1 cellular context compared by ENCODE assay signal in genomic region chr10:119917777-119918176, GRCh38.
TF ChIP-seq lines count a peak whose summit lies in the region.

No MANE protein-coding gene starts in this region.

TF ChIP-seq in neural cell, 6 proteins besides CTCF, POLR2A, EP300 and RAD21 (continued from another document):
- TF ChIP-seq REST (IDR thresholded peaks at IDR 0.05; ENCODE audit: borderline replicate concordance), result no peak
- TF ChIP-seq POLR2AphosphoS5 (IDR thresholded peaks at IDR 0.05), result no peak
- no peak for TF ChIP-seq EZH2 (IDR thresholded peaks at IDR 0.05; ENCODE audit: borderline replicate concordance, insufficient read depth, low read length, poor library complexity, severe bottlenecking)
TF ChIP-seq in neural cell: peak in this region for 1.
